In the genomic region with DNA sequence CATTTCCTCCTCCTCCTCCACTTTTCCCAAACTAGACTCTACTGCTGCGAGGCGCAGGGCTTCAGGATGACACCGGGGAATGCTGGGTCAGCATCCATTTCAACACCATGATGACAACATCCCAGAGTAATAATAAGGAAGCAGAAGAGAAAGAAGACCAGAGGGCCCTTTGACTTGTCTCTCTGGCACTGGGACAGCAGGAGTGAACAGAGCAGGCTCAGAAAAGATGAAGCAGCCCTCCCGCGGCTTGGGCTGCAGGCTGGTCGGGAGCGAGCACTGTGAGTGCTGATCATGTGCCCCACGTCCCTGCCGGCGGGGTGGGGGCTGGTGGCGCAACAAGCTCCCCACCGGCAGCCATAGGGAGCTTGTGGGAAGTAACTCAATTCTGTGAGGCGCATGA, we compare ENCODE assay signal across 9 cellular contexts. TPM values are rescaled to one million over a fixed set of nuclear protein-coding genes. Genes with fewer than 3 reads are reported as not detected.
A peak's percentile ranks its signal among the peaks of the same experiment; 100 is the strongest.
DNase-seq lines count a peak whose midpoint lies in the region; ATAC-seq and TF ChIP-seq lines count a peak whose summit lies in the region.
"Had no signal": no experiment of that assay in that cellular context is flagged by ENCODE, and none has a peak within 500 bp of the region (broad histone marks: within the 10 kb centered on the region; RNA-seq: fewer than 3 reads in every experiment).

No MANE protein-coding gene starts in this region.

- H4K20me1 ChIP-seq in BLaER1, result peaks cover 100% of the 10 kb centered on the region

- H3K4me1 Mint-ChIP-seq in activated T-helper 1 cell treated with anti-CD3 and anti-CD28 coated beads, Interleukin-12 subunit alpha, Interleukin-12 subunit beta, Interleukin-2, Interleukin-4 antibody, amounts not matched to agents 30 ng/mL and 10 ng/mL and 1 ng/mL, durations not matched to agents 14 hours and 24 hours and 36 hours (ENCODE audit: low read depth), result peaks cover 53% of the 10 kb centered on the region
- H3K4me1 Mint-ChIP-seq in glutamatergic neuron (ENCODE audit: low read depth, unreplicated experiment) (peaks cover 67% of the 10 kb centered on the region), osteocyte (ENCODE audit: unreplicated experiment) (peaks cover 41% of the 10 kb centered on the region)

- no peak for TF ChIP-seq CTCF in glutamatergic neuron (IDR thresholded peaks at IDR 0.05; ENCODE audit: partially characterized antibody, unreplicated experiment)
- TF ChIP-seq CTCF in osteocyte (IDR thresholded peaks at IDR 0.05), result no peak

- H3K4me3 ChIP-seq in BLaER1, result no peak overlapping the region

- no peaks in the 10 kb centered on the region for H3K9me3 Mint-ChIP-seq in activated T-helper 1 cell treated with anti-CD3 and anti-CD28 coated beads, Interleukin-12 subunit alpha, Interleukin-12 subunit beta, Interleukin-2, Interleukin-4 antibody, amounts not matched to agents 30 ng/mL and 10 ng/mL and 1 ng/mL, durations not matched to agents 14 hours and 24 hours and 36 hours
- H3K9me3 Mint-ChIP-seq in glutamatergic neuron (ENCODE audit: unreplicated experiment) (peaks cover 1% of the 10 kb centered on the region), osteocyte (ENCODE audit: unreplicated experiment) (no peaks in the 10 kb centered on the region)

- no peaks in the 10 kb centered on the region for H3K27me3 ChIP-seq in BLaER1

- H3K9ac ChIP-seq in BLaER1, result no peak overlapping the region

- no peaks in the 10 kb centered on the region for H3K9me3 ChIP-seq in BLaER1

- H3K27ac Mint-ChIP-seq in activated T-helper 1 cell treated with anti-CD3 and anti-CD28 coated beads, Interleukin-12 subunit alpha, Interleukin-12 subunit beta, Interleukin-2, Interleukin-4 antibody, amounts not matched to agents 30 ng/mL and 10 ng/mL and 1 ng/mL, durations not matched to agents 14 hours and 24 hours and 36 hours, result peak overlapping the region; percentile 80
- H3K27ac Mint-ChIP-seq in glutamatergic neuron (ENCODE audit: unreplicated experiment) (peak overlapping the region; percentile 75), osteocyte (ENCODE audit: unreplicated experiment) (peak overlapping the region; percentile 60)

- H3K4me1 ChIP-seq in BLaER1, result peaks cover 93% of the 10 kb centered on the region

- H3K27ac ChIP-seq in BLaER1, result peak overlapping the region; percentile 45

- intact Hi-C loops in activated T-helper 1 cell treated with anti-CD3 and anti-CD28 coated beads, Interleukin-12 subunit alpha, Interleukin-12 subunit beta, Interleukin-2, Interleukin-4 antibody, amounts not matched to agents 30 ng/mL and 10 ng/mL and 1 ng/mL, durations not matched to agents 14 hours and 24 hours and 36 hours (cut with micrococcal nuclease), result no loop called here

- ATAC-seq in GM21360 (IDR thresholded peaks at IDR 0.05; ENCODE audit: unreplicated experiment), result no peak
- ATAC-seq: HCT116 had no signal

- no peaks in the 10 kb centered on the region for H3K27me3 Mint-ChIP-seq in activated T-helper 1 cell treated with anti-CD3 and anti-CD28 coated beads, Interleukin-12 subunit alpha, Interleukin-12 subunit beta, Interleukin-2, Interleukin-4 antibody, amounts not matched to agents 30 ng/mL and 10 ng/mL and 1 ng/mL, durations not matched to agents 14 hours and 24 hours and 36 hours (ENCODE audit: insufficient read depth)
- H3K27me3 Mint-ChIP-seq in glutamatergic neuron (ENCODE audit: unreplicated experiment) (peaks cover 8% of the 10 kb centered on the region), osteocyte (ENCODE audit: unreplicated experiment) (no peaks in the 10 kb centered on the region)

- peak overlapping the region; percentile 92 for H3K4me2 ChIP-seq in BLaER1

- H3K4me3 Mint-ChIP-seq in activated T-helper 1 cell treated with anti-CD3 and anti-CD28 coated beads, Interleukin-12 subunit alpha, Interleukin-12 subunit beta, Interleukin-2, Interleukin-4 antibody, amounts not matched to agents 30 ng/mL and 10 ng/mL and 1 ng/mL, durations not matched to agents 14 hours and 24 hours and 36 hours, result peak overlapping the region; percentile 33
- H3K4me3 Mint-ChIP-seq in glutamatergic neuron (ENCODE audit: unreplicated experiment) (no peak overlapping the region), osteocyte (ENCODE audit: unreplicated experiment) (no peak overlapping the region)

- DNase-seq in activated T-helper 1 cell treated with anti-CD3 and anti-CD28 coated beads, Interleukin-12 subunit alpha, Interleukin-12 subunit beta, Interleukin-2, Interleukin-4 antibody, amounts not matched to agents 30 ng/mL and 10 ng/mL and 1 ng/mL, durations not matched to agents 14 hours and 24 hours and 36 hours (ENCODE audit: low spot score), result no peak
- DNase-seq in glutamatergic neuron (no peak), osteocyte (ENCODE audit: extremely low spot score, unreplicated experiment) (no peak), HuH-7 (ENCODE audit: low spot score) (no peak)
- DNase-seq in stimulated activated CD4-positive, alpha-beta T cell treated with anti-CD3 and anti-CD28 coated beads, Interleukin-4, amount 100 ng/mL, for 4 hours, result no peak
- no peak for DNase-seq in stimulated activated CD4-positive, alpha-beta T cell treated with anti-CD3 and anti-CD28 coated beads, Interleukin-4, amount 100 ng/mL, for 1 hour

- H3K36me3 Mint-ChIP-seq in activated T-helper 1 cell treated with anti-CD3 and anti-CD28 coated beads, Interleukin-12 subunit alpha, Interleukin-12 subunit beta, Interleukin-2, Interleukin-4 antibody, amounts not matched to agents 30 ng/mL and 10 ng/mL and 1 ng/mL, durations not matched to agents 14 hours and 24 hours and 36 hours (ENCODE audit: low read depth), result peaks cover 26% of the 10 kb centered on the region
- H3K36me3 Mint-ChIP-seq in glutamatergic neuron (ENCODE audit: unreplicated experiment) (peaks cover 12% of the 10 kb centered on the region), osteocyte (ENCODE audit: unreplicated experiment) (peaks cover 17% of the 10 kb centered on the region)

- peaks cover 60% of the 10 kb centered on the region for H3K36me3 ChIP-seq in BLaER1

RNA-seq across cellular contexts. Expression of a gene that starts 30.5 kb away (rescaled TPM):
- total RNA-seq in activated T-helper 1 cell treated with anti-CD3 and anti-CD28 coated beads, Interleukin-12 subunit alpha, Interleukin-12 subunit beta, Interleukin-2, Interleukin-4 antibody, amounts not matched to agents 30 ng/mL and 10 ng/mL and 1 ng/mL, durations not matched to agents 14 hours and 24 hours and 36 hours, result 122 and 126 TPM in 2 replicates
- total RNA-seq in glutamatergic neuron (ENCODE audit: unreplicated experiment), result 92.1 TPM
- total RNA-seq in osteocyte, result 74.9 and 81.9 TPM in 2 replicates

RNA-seq across cellular contexts. Expression of a gene that starts 33.4 kb away (rescaled TPM):
- 3.4 and 3.6 TPM in 2 replicates for total RNA-seq in activated T-helper 1 cell treated with anti-CD3 and anti-CD28 coated beads, Interleukin-12 subunit alpha, Interleukin-12 subunit beta, Interleukin-2, Interleukin-4 antibody, amounts not matched to agents 30 ng/mL and 10 ng/mL and 1 ng/mL, durations not matched to agents 14 hours and 24 hours and 36 hours
- total RNA-seq in glutamatergic neuron (ENCODE audit: unreplicated experiment) (9.9 TPM), osteocyte (14.4 and 15.6 TPM in 2 replicates)

RNA-seq across cellular contexts. Expression of a gene that starts 42.8 kb away (rescaled TPM):
- 3.5 and 4.2 TPM in 2 replicates for total RNA-seq in activated T-helper 1 cell treated with anti-CD3 and anti-CD28 coated beads, Interleukin-12 subunit alpha, Interleukin-12 subunit beta, Interleukin-2, Interleukin-4 antibody, amounts not matched to agents 30 ng/mL and 10 ng/mL and 1 ng/mL, durations not matched to agents 14 hours and 24 hours and 36 hours
- total RNA-seq in glutamatergic neuron (ENCODE audit: unreplicated experiment) (7.5 TPM), osteocyte (10.0 and 10.7 TPM in 2 replicates)

RNA-seq across cellular contexts. Expression of a gene that starts 43.8 kb away (rescaled TPM):
- total RNA-seq in activated T-helper 1 cell treated with anti-CD3 and anti-CD28 coated beads, Interleukin-12 subunit alpha, Interleukin-12 subunit beta, Interleukin-2, Interleukin-4 antibody, amounts not matched to agents 30 ng/mL and 10 ng/mL and 1 ng/mL, durations not matched to agents 14 hours and 24 hours and 36 hours, result 230 and 243 TPM in 2 replicates
- 193 TPM for total RNA-seq in glutamatergic neuron (ENCODE audit: unreplicated experiment)
- total RNA-seq in osteocyte, result 253 and 259 TPM in 2 replicates
